8 cellular contexts compared by ENCODE assay signal in the genomic region with DNA sequence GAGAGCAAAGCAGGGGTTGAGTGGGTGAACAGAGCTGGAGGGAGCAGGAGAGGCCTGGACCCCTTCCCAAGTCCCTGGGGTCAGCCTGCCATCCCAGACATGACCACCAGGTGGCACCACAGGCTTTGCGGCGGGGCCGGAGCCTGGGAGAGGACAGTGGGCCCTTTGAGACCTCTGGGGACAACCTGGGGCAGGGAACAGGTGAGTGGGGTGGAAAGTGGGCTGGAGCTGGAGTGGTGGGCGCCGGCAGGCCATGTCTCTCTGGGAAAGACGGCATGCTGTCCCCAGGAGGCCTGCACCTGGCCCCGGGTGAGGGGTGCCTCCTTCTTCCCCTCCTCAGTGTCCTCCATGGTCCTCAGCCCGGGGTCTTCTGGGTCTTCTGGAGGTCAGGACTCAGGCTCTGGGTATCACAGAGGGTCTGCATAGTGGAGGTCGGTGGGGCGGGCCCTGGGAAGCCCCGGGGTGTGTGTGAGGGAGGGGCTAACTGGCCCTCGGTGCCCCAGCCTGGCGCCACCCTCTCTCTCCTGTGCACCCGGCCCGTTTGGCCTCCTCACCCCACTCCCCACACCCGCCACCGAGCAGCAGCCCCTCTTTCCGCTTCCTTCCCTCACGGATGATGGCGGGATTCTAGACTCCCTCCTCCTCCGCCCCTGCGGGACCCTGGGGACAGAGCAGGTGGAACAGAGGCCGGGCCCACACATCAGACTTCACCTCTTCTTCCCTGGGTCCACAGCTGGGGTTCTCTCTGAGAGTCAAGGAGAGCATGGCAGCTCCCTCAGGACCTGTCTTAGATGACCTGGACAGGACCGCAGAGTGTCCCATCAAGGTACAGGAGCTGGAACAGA. TPM values are rescaled to one million over a fixed set of nuclear protein-coding genes. Genes with fewer than 3 reads are reported as not detected.
DNase-seq lines count a peak whose midpoint lies in the region; ATAC-seq and TF ChIP-seq lines count a peak whose summit lies in the region.

No MANE protein-coding gene starts in this region.

- H3K27me3 ChIP-seq in KMS-11 (ENCODE audit: insufficient read depth, low read depth) = no peaks in the 10 kb centered on the region; the same call in 1 of the 2 replicates

- H3K27me3 Mint-ChIP-seq in MCF 10A (ENCODE audit: insufficient read depth, unreplicated experiment) = no peaks in the 10 kb centered on the region

- intact Hi-C loops in MCF 10A (cut with micrococcal nuclease) = loop anchor here (1.0 kb wide), 3 partner anchors 91 to 153 kb away; no protein-coding TSS in a partner anchor

- H3K4me3 Mint-ChIP-seq in MCF 10A (ENCODE audit: unreplicated experiment) = no peak overlapping the region

- H4K20me1 ChIP-seq in KMS-11 (ENCODE audit: insufficient read depth) = no peaks in the 10 kb centered on the region

- H3K4me1 ChIP-seq in KMS-11 (ENCODE audit: low read depth, poor library complexity, severe bottlenecking) = no peaks in the 10 kb centered on the region

- H3K4me2 ChIP-seq in KMS-11 = no peak overlapping the region; the same call in 1 of the 2 replicates

- POLR2A ChIA-PET in MCF 10A (lab: Yijun Ruan, JAX) = interaction anchor here (0.6 to 2.6 kb wide), 22 partner anchors 8 to 276 kb away, joined by 3 to 19 read pairs (median 6); no protein-coding TSS in a partner anchor

- CTCF ChIA-PET in MCF 10A (lab: Yijun Ruan, JAX) = interaction anchor here (0.6 to 8.7 kb wide), 62 partner anchors 11 to 1402 kb away, joined by 3 to 550 read pairs (median 5); partner anchors contain the start of gene PKP1

- H3K9ac ChIP-seq in KMS-11 = no peak overlapping the region

- H3K9me3 Mint-ChIP-seq in MCF 10A (ENCODE audit: unreplicated experiment) = no peaks in the 10 kb centered on the region

- no peaks in the 10 kb centered on the region for H3K36me3 Mint-ChIP-seq in MCF 10A (ENCODE audit: insufficient read depth, unreplicated experiment)

- H3K36me3 ChIP-seq in KMS-11 (ENCODE audit: insufficient read depth) = no peaks in the 10 kb centered on the region

- no peak overlapping the region for H3K27ac ChIP-seq in KMS-11

- ATAC-seq in HG02870 (IDR thresholded peaks at IDR 0.05; ENCODE audit: unreplicated experiment) = no peak

- H3K27ac Mint-ChIP-seq in MCF 10A (ENCODE audit: low read depth, unreplicated experiment) = no peak overlapping the region

- H3K4me1 Mint-ChIP-seq in MCF 10A (ENCODE audit: insufficient read depth, unreplicated experiment) = no peaks in the 10 kb centered on the region

- no peak overlapping the region for H3K4me3 ChIP-seq in KMS-11 (IDR thresholded peaks at IDR 0.05; ENCODE audit: insufficient read depth, low read depth, low read length)

- BruUV-seq in MCF 10A (replicated peaks; lab: Mats Ljungman, UMichigan) = no TSS peak

- DNase-seq in GDM1 (lab: John Stamatoyannopoulos, UW) (peak; percentile 25), UCSD-AML1 (lab: John Stamatoyannopoulos, UW; ENCODE audit: unreplicated experiment) (peak; percentile 61), MCF 10A (ENCODE audit: unreplicated experiment) (peak; percentile 80), kidney tubule cell (ENCODE audit: low spot score) (peak; percentile 53), KG1 (lab: John Stamatoyannopoulos, UW) (no peak)
- DNase-seq in stimulated activated CD4-positive, alpha-beta T cell treated with anti-CD3 and anti-CD28 coated beads, Interleukin-4, amount 100 ng/mL, for 1 hour = peak; percentile 67

- peak; percentile 99 for TF ChIP-seq CTCF in KMS-11 (conservative IDR thresholded peaks at IDR 0.05; ENCODE audit: low read depth, low read length)
- peak; percentile 100 for TF ChIP-seq CTCF in MCF 10A (IDR thresholded peaks at IDR 0.05; ENCODE audit: unreplicated experiment)

- no peaks in the 10 kb centered on the region for H3K79me2 ChIP-seq in KMS-11 (ENCODE audit: insufficient read depth, low read depth)

- H2AFZ ChIP-seq in KMS-11 (ENCODE audit: low read depth) = peak overlapping the region; percentile 14; the same call in 1 of the 2 replicates

RNA-seq across cellular contexts. Expression of gene PKP1, which starts 28.5 kb away (rescaled TPM):
- total RNA-seq in MCF 10A (2022) = 0.30 and 0.32 TPM in 2 replicates
